ENCODE assay signal across 8 cellular contexts in the genomic region with DNA sequence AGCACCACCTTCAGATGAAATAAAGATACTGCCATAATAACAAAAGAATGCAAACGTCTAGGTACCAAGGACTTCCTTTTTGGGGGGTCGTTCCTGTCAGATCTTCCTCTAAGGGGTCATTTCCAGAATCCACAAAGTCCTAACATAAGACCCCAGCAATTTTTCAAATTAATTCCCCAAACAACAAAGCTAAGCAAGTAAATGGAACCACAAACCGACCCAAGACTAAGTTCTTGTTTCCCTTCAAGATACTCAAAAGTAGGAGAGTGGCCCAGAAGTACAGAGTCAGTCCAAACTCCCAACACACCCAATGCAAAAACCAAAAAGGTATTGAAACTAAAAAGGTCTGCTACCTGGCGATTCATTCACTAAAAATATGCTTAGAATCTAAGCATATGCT. TPM values are rescaled to one million over a fixed set of nuclear protein-coding genes. Genes with fewer than 3 reads are reported as not detected.
DNase-seq lines count a peak whose midpoint lies in the region; TF ChIP-seq lines count a peak whose summit lies in the region.

No MANE protein-coding gene starts in this region.

- no peaks in the 10 kb centered on the region for H3K9me2 ChIP-seq in Loucy (replicated peaks; ENCODE audit: low read depth, low read length)

- no peaks in the 10 kb centered on the region for H3K36me3 ChIP-seq in BLaER1
- H3K36me3 ChIP-seq in Loucy (ENCODE audit: insufficient read depth, low read length) = no peaks in the 10 kb centered on the region

- H4K20me1 ChIP-seq in BLaER1 = peaks cover 86% of the 10 kb centered on the region
- H4K20me1 ChIP-seq in Loucy (ENCODE audit: insufficient read depth, low read length, poor library complexity, severe bottlenecking) = peaks cover 42% of the 10 kb centered on the region

- H3K9ac ChIP-seq in BLaER1 (0 out of 2 replicates have a peak overlapping the region, but pooled peaks have one; percentile 81), Loucy (ENCODE audit: low read depth, low read length, poor library complexity, severe bottlenecking) (peak overlapping the region; percentile 72)

- peak overlapping the region; percentile 97 to 98 (median 97) for H3K27ac Mint-ChIP-seq in nephron

- H3K4me1 ChIP-seq in BLaER1 (peaks cover 42% of the 10 kb centered on the region), Loucy (ENCODE audit: insufficient read depth, low read length, poor library complexity, severe bottlenecking) (peaks cover 61% of the 10 kb centered on the region)

- peaks cover 59% of the 10 kb centered on the region for H3K4me1 Mint-ChIP-seq in nephron

- H3K9me3 ChIP-seq in BLaER1 (no peaks in the 10 kb centered on the region), Loucy (ENCODE audit: insufficient read depth, low read depth, low read length) (no peaks in the 10 kb centered on the region)

- peaks cover 18% of the 10 kb centered on the region for H3K36me3 Mint-ChIP-seq in nephron (ENCODE audit: low read depth)

- peak overlapping the region; percentile 87 for H3K4me3 ChIP-seq in BLaER1
- H3K4me3 ChIP-seq in Loucy (ENCODE audit: low read length, poor library complexity, severe bottlenecking) = peak overlapping the region; percentile 77

- H2AFZ ChIP-seq in Loucy (ENCODE audit: low read length) = no peak overlapping the region

- H3K27ac ChIP-seq in BLaER1 = no peak overlapping the region

- H3K27me3 Mint-ChIP-seq in nephron (ENCODE audit: low read depth) = no peaks in the 10 kb centered on the region

- peak; percentile 17 for DNase-seq in dermis blood vessel endothelial cell
- DNase-seq in HT-29 (ENCODE audit: low spot score) = no peak
- no peak for DNase-seq in activated CD4-positive, CD25-positive, alpha-beta regulatory T cell (lab: John Stamatoyannopoulos, UW)
- DNase-seq in NCI-H2029 treated with DMSO at 0.1 percent for 48 hours (lab: John Stamatoyannopoulos, UW) = no peak
- no peak for DNase-seq in NCI-H1048 (lab: John Stamatoyannopoulos, UW)

- H3K27me3 ChIP-seq in BLaER1 = peaks cover 41% of the 10 kb centered on the region
- H3K27me3 ChIP-seq in Loucy (ENCODE audit: insufficient read depth, low read length, poor library complexity, severe bottlenecking) = no peaks in the 10 kb centered on the region

- H3K4me3 Mint-ChIP-seq in nephron = peak overlapping the region; percentile 89 to 96 (median 96)

- no peaks in the 10 kb centered on the region for H3F3A ChIP-seq in Loucy (ENCODE audit: low read depth)

- TF ChIP-seq CTCF in Loucy (conservative IDR thresholded peaks at IDR 0.05; ENCODE audit: low read length) (peak; percentile 39; the same call in 1 of the 2 replicates), nephron (IDR thresholded peaks at IDR 0.05; ENCODE audit: unreplicated experiment in 3 of 3) (no peak)

- H3K4me2 ChIP-seq in BLaER1 (peak overlapping the region; percentile 90), Loucy (ENCODE audit: low read depth, low read length, poor library complexity, severe bottlenecking) (peak overlapping the region; percentile 87)

- H3K79me2 ChIP-seq in Loucy (ENCODE audit: insufficient read depth, low read length) = peaks cover 58% of the 10 kb centered on the region

- H3K9me3 Mint-ChIP-seq in nephron = no peaks in the 10 kb centered on the region

RNA-seq across cellular contexts. Expression of a gene that starts 1.2 kb away (rescaled TPM):
- 91.6 and 103 TPM in 2 replicates for total RNA-seq in dermis blood vessel endothelial cell
- total RNA-seq in HT-29 (2014; rRNA removed; shearing (Covaris generic)) = 42.2 and 56.3 TPM in 2 replicates
